In the genomic region with DNA sequence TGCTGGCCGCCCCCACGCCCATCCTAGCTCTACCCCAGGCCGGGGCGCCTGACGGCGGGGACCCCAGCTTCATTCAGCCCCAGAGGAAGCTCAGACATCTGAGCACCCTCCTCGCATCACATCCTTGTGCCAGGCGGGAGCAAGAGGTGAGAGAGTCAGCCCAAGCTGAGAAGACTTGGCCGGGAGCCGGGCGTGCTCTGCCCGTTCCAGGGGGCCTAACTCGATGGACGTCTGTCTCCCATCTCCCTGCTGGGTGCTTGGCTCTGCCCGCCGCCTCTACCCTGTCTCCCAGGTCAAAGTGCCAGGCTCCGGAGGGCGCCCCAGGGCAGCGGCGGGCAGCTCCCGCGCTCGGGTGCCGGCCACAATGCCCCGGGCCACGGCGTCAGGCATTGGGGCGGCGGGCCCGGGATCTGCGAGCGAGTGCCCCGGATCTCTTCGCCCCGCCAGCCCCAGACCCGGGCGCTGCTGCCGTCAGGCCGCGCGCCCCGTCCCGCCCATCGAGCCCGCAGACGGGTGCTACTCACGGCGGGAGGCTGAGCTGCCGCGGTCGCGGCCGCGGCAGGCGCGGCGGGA, we compare ENCODE assay signal across 1 cellular context.
TF ChIP-seq lines count a peak whose summit lies in the region.

No MANE protein-coding gene starts in this region.

TF ChIP-seq in K562, 482 proteins besides CTCF, POLR2A, EP300 and RAD21:
- TF ChIP-seq DPF2 (IDR thresholded peaks at IDR 0.05) (no peak), ZNF830 (CRISPR knock-in tag; IDR thresholded peaks at IDR 0.05) (0 out of 2 replicates have a peak, but pooled peaks have one; percentile 44), RB1 (IDR thresholded peaks at IDR 0.05; ENCODE audit: low read depth) (0 out of 2 replicates have a peak, but pooled peaks have one; percentile 5), SMARCB1 (IDR thresholded peaks at IDR 0.05; ENCODE audit: insufficient read length, low read depth) (no peak), HNRNPL (IDR thresholded peaks at IDR 0.05; ENCODE audit: low read depth, low read length) (peak; percentile 79; the same call in 1 of the 2 replicates), PHF8 (IDR thresholded peaks at IDR 0.05; ENCODE audit: borderline replicate concordance, low read length) (peak; percentile 45; the same call in 1 of the 2 replicates)
- TF ChIP-seq, protein P1, sequence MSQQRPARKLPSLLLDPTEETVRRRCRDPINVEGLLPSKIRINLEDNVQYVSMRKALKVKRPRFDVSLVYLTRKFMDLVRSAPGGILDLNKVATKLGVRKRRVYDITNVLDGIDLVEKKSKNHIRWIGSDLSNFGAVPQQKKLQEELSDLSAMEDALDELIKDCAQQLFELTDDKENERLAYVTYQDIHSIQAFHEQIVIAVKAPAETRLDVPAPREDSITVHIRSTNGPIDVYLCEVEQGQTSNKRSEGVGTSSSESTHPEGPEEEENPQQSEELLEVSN (IDR thresholded peaks at IDR 0.05; ENCODE audit: borderline replicate concordance in 1 of 2, extremely low read depth in 1 of 2, insufficient read depth in 1 of 2, insufficient read length in 1 of 2, low read depth in 1 of 2, low read length in 1 of 2, poor library complexity in 1 of 2, severe bottlenecking in 1 of 2) = peak in 1 of 2 experiments; percentile 49
